ENCODE assay signal across 25 cellular contexts in the genomic region with DNA sequence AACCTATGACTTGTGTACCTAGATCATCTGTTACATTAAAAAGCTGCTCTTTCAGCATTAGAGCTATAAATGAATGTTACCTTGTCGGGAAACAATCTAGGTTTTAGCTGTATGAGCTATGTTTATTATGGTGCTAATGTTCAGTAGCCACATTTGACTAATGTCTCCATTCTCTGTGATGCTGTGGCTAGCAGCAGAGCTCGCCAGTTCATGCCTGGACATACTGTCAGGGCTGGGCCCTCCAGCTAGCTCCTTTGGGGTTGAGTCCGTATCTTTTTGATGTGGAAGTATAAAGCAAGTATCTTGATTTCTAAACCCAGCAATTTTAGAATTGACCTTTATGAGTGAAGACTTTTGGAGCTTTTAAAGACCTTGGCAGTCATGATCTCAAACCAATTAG.
"Had no signal": no experiment of that assay in that cellular context is flagged by ENCODE, and none has a peak within 500 bp of the region (broad histone marks: within the 10 kb centered on the region; RNA-seq: fewer than 3 reads in every experiment).

No MANE protein-coding gene starts in this region.

- DNase-seq: activated CD4-positive, alpha-beta T cell treated with anti-CD3 and anti-CD28 coated beads, Interleukin-2, amount 50 U/mL, for 1 hour; activated CD8-positive, alpha-beta T cell treated with anti-CD3 and anti-CD28 coated beads for 36 hours; activated naive CD4-positive, alpha-beta T cell; activated T-cell treated with anti-CD3 and anti-CD28 coated beads, Interleukin-2, amount 50 U/mL, for 48 hours; cerebellar nuclear complex; colonic mucosa; effector memory CD8-positive, alpha-beta T cell; hippocampal formation; left colon; mammary epithelial cell; midbrain; naive thymus-derived CD4-positive, alpha-beta T cell; occipital lobe; stimulated activated CD4-positive, alpha-beta T cell treated with anti-CD3 and anti-CD28 coated beads, Interleukin-15, amount 100 ng/mL, for 24 hours; stimulated activated CD4-positive, alpha-beta T cell treated with anti-CD3 and anti-CD28 coated beads, Interleukin-2, amount 100 ng/mL, for 24 hours; stimulated activated naive CD4-positive, alpha-beta T cell; T-helper 9 cell had no signal

- H3K27me3 Mint-ChIP-seq: activated CD8-positive, alpha-beta T cell treated with anti-CD3 and anti-CD28 coated beads for 36 hours; brain; effector memory CD8-positive, alpha-beta T cell; naive thymus-derived CD4-positive, alpha-beta T cell had no signal

- FAIRE-seq: endothelial cell of umbilical vein, keratinocyte, TTC549 had no signal

- H3K27ac Mint-ChIP-seq: activated CD8-positive, alpha-beta T cell treated with anti-CD3 and anti-CD28 coated beads for 36 hours; activated naive CD4-positive, alpha-beta T cell treated with anti-CD3 and anti-CD28 coated beads, Interleukin-2, amount 50 U/mL, for 72 hours; T-helper 1 cell treated with Interleukin-12 subunit alpha and Interleukin-12 subunit beta and Interleukin-4 antibody, amounts not matched to agents 30 μg/mL and 1 μg/mL, for 36 hours had no signal

- H3K4me3 Mint-ChIP-seq: activated CD8-positive, alpha-beta T cell treated with anti-CD3 and anti-CD28 coated beads for 36 hours; brain; effector memory CD8-positive, alpha-beta T cell; naive thymus-derived CD4-positive, alpha-beta T cell; T-helper 1 cell treated with Interleukin-12 subunit alpha and Interleukin-12 subunit beta and Interleukin-4 antibody, amounts not matched to agents 30 μg/mL and 1 μg/mL, for 36 hours had no signal

- H3K9me3 Mint-ChIP-seq: activated CD8-positive, alpha-beta T cell treated with anti-CD3 and anti-CD28 coated beads for 36 hours; activated naive CD4-positive, alpha-beta T cell treated with anti-CD3 and anti-CD28 coated beads, Interleukin-2, amount 50 U/mL, for 72 hours; brain; effector memory CD8-positive, alpha-beta T cell; T-helper 1 cell treated with Interleukin-12 subunit alpha and Interleukin-12 subunit beta and Interleukin-4 antibody, amounts not matched to agents 30 μg/mL and 1 μg/mL, for 36 hours had no signal

- ATAC-seq: activated CD4-positive, CD25-positive, alpha-beta regulatory T cell treated with anti-CD3 and anti-CD28 coated beads, Interleukin-2, amount 50 U/mL, for 24 hours; activated CD8-positive, alpha-beta T cell treated with anti-CD3 and anti-CD28 coated beads for 36 hours; activated naive CD4-positive, alpha-beta T cell treated with anti-CD3 and anti-CD28 coated beads, Interleukin-2, amount 50 U/mL, for 72 hours; effector memory CD8-positive, alpha-beta T cell; gastroesophageal sphincter; left colon; naive thymus-derived CD4-positive, alpha-beta T cell had no signal

- H3K4me1 Mint-ChIP-seq: brain had no signal
